Comparison of ENCODE assay signal across 16 cellular contexts in genomic region chr10:43471929-43472720, GRCh38. TPM values are rescaled to one million over a fixed set of nuclear protein-coding genes. Genes with fewer than 3 reads are reported as not detected.
DNase-seq lines count a peak whose midpoint lies in the region; ATAC-seq and TF ChIP-seq lines count a peak whose summit lies in the region.
"Had no signal": no experiment of that assay in that cellular context is flagged by ENCODE, and none has a peak within 500 bp of the region (broad histone marks: within the 10 kb centered on the region; RNA-seq: fewer than 3 reads in every experiment).

No MANE protein-coding gene starts in this region.

- H3K4me1 ChIP-seq in SK-N-SH (ENCODE audit: control insufficient read depth in 1 of 2, insufficient read depth in 2 of 2, low read depth in 1 of 2, low read length in 1 of 2) (no peaks in the 10 kb centered on the region), PC-3 (ENCODE audit: insufficient read depth, low read length) (no peaks in the 10 kb centered on the region)
- H3K4me1 ChIP-seq: BLaER1 treated with 17β-estradiol and CSF1 and Interleukin-3, amounts not matched to agents 10 nM and 100 nM had no signal

- 42% methylated on average over 3 of the region's 3 CpGs for WGBS in SK-N-SH (ENCODE audit: low lambda C conversion rate)

- no peaks in the 10 kb centered on the region for H3K79me2 ChIP-seq in SK-N-SH (ENCODE audit: insufficient read depth)
- no peaks in the 10 kb centered on the region for H3K79me2 ChIP-seq in PC-3 (ENCODE audit: low read length)

- CTCF ChIA-PET in SK-N-SH (lab: Yijun Ruan, JAX), result interaction anchor here (1.7 kb wide), 1 partner anchor 11 kb away, joined by 5 read pairs; no protein-coding TSS in a partner anchor
- CTCF ChIA-PET in PC-3 (lab: Charles Lee), result no interaction called here

- intact Hi-C loops in PC-3 (cut with micrococcal nuclease), result no loop called here

- H3K4me3 ChIP-seq in SK-N-SH (ENCODE audit: low read depth in 2 of 2, low read length in 1 of 2), result no peak overlapping the region
- H3K4me3 ChIP-seq in PC-3 (ENCODE audit: low read length), result no peak overlapping the region
- H3K4me3 ChIP-seq: BLaER1 treated with 17β-estradiol and CSF1 and Interleukin-3, amounts not matched to agents 10 nM and 100 nM; GM23338 had no signal

- ATAC-seq in central memory CD8-positive, alpha-beta T cell (replicated peaks; ENCODE audit: extremely low read depth, poor library complexity, severe bottlenecking), result no peak
- ATAC-seq in PC-3, result no peak
- ATAC-seq: CD8-positive, alpha-beta T cell; GM23338 had no signal

- no peak for TF ChIP-seq EP300 in SK-N-SH (IDR thresholded peaks at IDR 0.05; ENCODE audit: borderline replicate concordance in 1 of 2, low read depth in 1 of 2, low read length in 1 of 2)

- H4K20me1 ChIP-seq in SK-N-SH (ENCODE audit: insufficient read depth), result no peaks in the 10 kb centered on the region
- H4K20me1 ChIP-seq in PC-3 (ENCODE audit: low read length), result no peaks in the 10 kb centered on the region
- H4K20me1 ChIP-seq: BLaER1 treated with 17β-estradiol and CSF1 and Interleukin-3, amounts not matched to agents 10 nM and 100 nM had no signal

- H3K36me3 ChIP-seq in SK-N-SH (replicated peaks in 1 of 2; ENCODE audit: control insufficient read depth in 1 of 2, insufficient read depth in 2 of 2, low read length in 1 of 2) (no peaks in the 10 kb centered on the region), PC-3 (ENCODE audit: low read depth, low read length) (no peaks in the 10 kb centered on the region)
- H3K36me3 ChIP-seq: BLaER1 treated with 17β-estradiol and CSF1 and Interleukin-3, amounts not matched to agents 10 nM and 100 nM had no signal

- H3K27me3 Mint-ChIP-seq in central memory CD8-positive, alpha-beta T cell, result no peaks in the 10 kb centered on the region
- no peaks in the 10 kb centered on the region for H3K27me3 Mint-ChIP-seq in neural crest cell (ENCODE audit: low read depth)
- H3K27me3 Mint-ChIP-seq: B cell had no signal

- BruUV-seq in PC-3 (replicated peaks; lab: Mats Ljungman, UMichigan), result no TSS peak

- no peak overlapping the region for H2AFZ ChIP-seq in SK-N-SH (ENCODE audit: low read depth)
- H2AFZ ChIP-seq in PC-3 (ENCODE audit: low read length), result no peak overlapping the region
- H2AFZ ChIP-seq: GM23338 had no signal

- no peaks in the 10 kb centered on the region for H3F3A ChIP-seq in SK-N-SH (replicated peaks; ENCODE audit: insufficient read depth)
- H3F3A ChIP-seq in PC-3 (ENCODE audit: low read length, unreplicated experiment), result no peaks in the 10 kb centered on the region

- TF ChIP-seq RAD21 in SK-N-SH (IDR thresholded peaks at IDR 0.05; ENCODE audit: low read length), result no peak

- H3K9me3 ChIP-seq in SK-N-SH, result no peaks in the 10 kb centered on the region
- H3K9me3 ChIP-seq in PC-3 (ENCODE audit: low read length), result no peaks in the 10 kb centered on the region

- TF ChIP-seq CTCF in neural crest cell (conservative IDR thresholded peaks at IDR 0.05) (no peak), SK-N-SH (IDR thresholded peaks at IDR 0.05) (no peak), PC-3 (conservative IDR thresholded peaks at IDR 0.05; ENCODE audit: low read depth, low read length) (no peak)

- POLR2A ChIA-PET in SK-N-SH (lab: Yijun Ruan, JAX) (no interaction called here), PC-3 (lab: Charles Lee; ENCODE audit: unreplicated experiment) (no interaction called here)

- peak overlapping the region; percentile 45 for H3K27ac Mint-ChIP-seq in central memory CD8-positive, alpha-beta T cell (ENCODE audit: low read depth)
- peak overlapping the region; percentile 31 for H3K27ac Mint-ChIP-seq in neural crest cell (ENCODE audit: unreplicated experiment)
- H3K27ac Mint-ChIP-seq: B cell; CD8-positive, alpha-beta T cell; GM23338 had no signal

- H3K4me2 ChIP-seq in SK-N-SH (no peak overlapping the region), PC-3 (ENCODE audit: low read length) (no peak overlapping the region)
- H3K4me2 ChIP-seq: BLaER1 treated with 17β-estradiol and CSF1 and Interleukin-3, amounts not matched to agents 10 nM and 100 nM; GM23338 had no signal

- no peaks in the 10 kb centered on the region for H3K9me2 ChIP-seq in SK-N-SH
- H3K9me2 ChIP-seq in PC-3 (replicated peaks; ENCODE audit: low read length), result no peaks in the 10 kb centered on the region

- no peak overlapping the region for H3K4me3 Mint-ChIP-seq in central memory CD8-positive, alpha-beta T cell
- H3K4me3 Mint-ChIP-seq in neural crest cell, result no peak overlapping the region
- H3K4me3 Mint-ChIP-seq: B cell; CD8-positive, alpha-beta T cell; GM23338 had no signal

- H3K27me3 ChIP-seq in SK-N-SH (ENCODE audit: insufficient read depth), result no peaks in the 10 kb centered on the region
- H3K27me3 ChIP-seq in PC-3 (ENCODE audit: low read length), result no peaks in the 10 kb centered on the region
- H3K27me3 ChIP-seq: BLaER1 treated with 17β-estradiol and CSF1 and Interleukin-3, amounts not matched to agents 10 nM and 100 nM had no signal

- peak; percentile 11 for DNase-seq in NCI-H82 (lab: John Stamatoyannopoulos, UW)
- DNase-seq in NCI-H82 treated with DMSO at 0.1 percent for 48 hours (lab: John Stamatoyannopoulos, UW; ENCODE audit: unreplicated experiment), result no peak
- DNase-seq in central memory CD8-positive, alpha-beta T cell (ENCODE audit: low spot score in 2 of 2), result no peak
- no peak for DNase-seq in neural crest cell (ENCODE audit: low read depth, low spot score)
- DNase-seq in SK-N-SH, result no peak
- DNase-seq in activated CD4-positive, alpha-beta T cell treated with anti-CD3 and anti-CD28 coated beads, Interleukin-2, amount 50 U/mL, for 4 hours, result no peak
- DNase-seq in PC-3, result no peak
- DNase-seq: 8988T; Calu3; CD8-positive, alpha-beta T cell; DMS79 treated with DMSO at 0.1 percent for 48 hours; GF-D8; HCEC 1CT had no signal

- no peak overlapping the region for H3K27ac ChIP-seq in SK-N-SH (ENCODE audit: low read depth in 2 of 2, low read length in 1 of 2)
- H3K27ac ChIP-seq in PC-3 (ENCODE audit: low read length), result no peak overlapping the region
- H3K27ac ChIP-seq: BLaER1 treated with 17β-estradiol and CSF1 and Interleukin-3, amounts not matched to agents 10 nM and 100 nM had no signal

- H3K9ac ChIP-seq in SK-N-SH, result no peak overlapping the region
- no peak overlapping the region for H3K9ac ChIP-seq in PC-3 (ENCODE audit: low read length)
- H3K9ac ChIP-seq: BLaER1 treated with 17β-estradiol and CSF1 and Interleukin-3, amounts not matched to agents 10 nM and 100 nM had no signal

- H3K36me3 Mint-ChIP-seq in central memory CD8-positive, alpha-beta T cell (ENCODE audit: insufficient read depth), result no peaks in the 10 kb centered on the region
- H3K36me3 Mint-ChIP-seq in neural crest cell (ENCODE audit: low read depth), result no peaks in the 10 kb centered on the region

- no peaks in the 10 kb centered on the region for H3K9me3 Mint-ChIP-seq in central memory CD8-positive, alpha-beta T cell
- no peaks in the 10 kb centered on the region for H3K9me3 Mint-ChIP-seq in neural crest cell
- H3K9me3 Mint-ChIP-seq: CD8-positive, alpha-beta T cell had no signal

- no peaks in the 10 kb centered on the region for H3K4me1 Mint-ChIP-seq in central memory CD8-positive, alpha-beta T cell
- H3K4me1 Mint-ChIP-seq in neural crest cell, result no peaks in the 10 kb centered on the region
- H3K4me1 Mint-ChIP-seq: B cell, GM23338 had no signal

TF ChIP-seq in SK-N-SH, 30 proteins besides CTCF, POLR2A, EP300 and RAD21 (continues in another document):
- TF ChIP-seq TEAD4 (IDR thresholded peaks at IDR 0.05; ENCODE audit: borderline replicate concordance, insufficient read depth) (no peak), NRF1 (IDR thresholded peaks at IDR 0.05; ENCODE audit: low read depth, low read length) (no peak), POLR2AphosphoS5 (IDR thresholded peaks at IDR 0.05; ENCODE audit: low read depth, low read length) (no peak), GATA2 (CRISPR knock-in tag; IDR thresholded peaks at IDR 0.05) (no peak), NFIC (IDR thresholded peaks at IDR 0.05; ENCODE audit: borderline replicate concordance) (no peak)
- TF ChIP-seq, protein P1, sequence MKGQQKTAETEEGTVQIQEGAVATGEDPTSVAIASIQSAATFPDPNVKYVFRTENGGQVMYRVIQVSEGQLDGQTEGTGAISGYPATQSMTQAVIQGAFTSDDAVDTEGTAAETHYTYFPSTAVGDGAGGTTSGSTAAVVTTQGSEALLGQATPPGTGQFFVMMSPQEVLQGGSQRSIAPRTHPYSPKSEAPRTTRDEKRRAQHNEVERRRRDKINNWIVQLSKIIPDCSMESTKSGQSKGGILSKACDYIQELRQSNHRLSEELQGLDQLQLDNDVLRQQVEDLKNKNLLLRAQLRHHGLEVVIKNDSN (IDR thresholded peaks at IDR 0.05; ENCODE audit: borderline replicate concordance, low read depth), result no peak
- TF ChIP-seq, protein P2, sequence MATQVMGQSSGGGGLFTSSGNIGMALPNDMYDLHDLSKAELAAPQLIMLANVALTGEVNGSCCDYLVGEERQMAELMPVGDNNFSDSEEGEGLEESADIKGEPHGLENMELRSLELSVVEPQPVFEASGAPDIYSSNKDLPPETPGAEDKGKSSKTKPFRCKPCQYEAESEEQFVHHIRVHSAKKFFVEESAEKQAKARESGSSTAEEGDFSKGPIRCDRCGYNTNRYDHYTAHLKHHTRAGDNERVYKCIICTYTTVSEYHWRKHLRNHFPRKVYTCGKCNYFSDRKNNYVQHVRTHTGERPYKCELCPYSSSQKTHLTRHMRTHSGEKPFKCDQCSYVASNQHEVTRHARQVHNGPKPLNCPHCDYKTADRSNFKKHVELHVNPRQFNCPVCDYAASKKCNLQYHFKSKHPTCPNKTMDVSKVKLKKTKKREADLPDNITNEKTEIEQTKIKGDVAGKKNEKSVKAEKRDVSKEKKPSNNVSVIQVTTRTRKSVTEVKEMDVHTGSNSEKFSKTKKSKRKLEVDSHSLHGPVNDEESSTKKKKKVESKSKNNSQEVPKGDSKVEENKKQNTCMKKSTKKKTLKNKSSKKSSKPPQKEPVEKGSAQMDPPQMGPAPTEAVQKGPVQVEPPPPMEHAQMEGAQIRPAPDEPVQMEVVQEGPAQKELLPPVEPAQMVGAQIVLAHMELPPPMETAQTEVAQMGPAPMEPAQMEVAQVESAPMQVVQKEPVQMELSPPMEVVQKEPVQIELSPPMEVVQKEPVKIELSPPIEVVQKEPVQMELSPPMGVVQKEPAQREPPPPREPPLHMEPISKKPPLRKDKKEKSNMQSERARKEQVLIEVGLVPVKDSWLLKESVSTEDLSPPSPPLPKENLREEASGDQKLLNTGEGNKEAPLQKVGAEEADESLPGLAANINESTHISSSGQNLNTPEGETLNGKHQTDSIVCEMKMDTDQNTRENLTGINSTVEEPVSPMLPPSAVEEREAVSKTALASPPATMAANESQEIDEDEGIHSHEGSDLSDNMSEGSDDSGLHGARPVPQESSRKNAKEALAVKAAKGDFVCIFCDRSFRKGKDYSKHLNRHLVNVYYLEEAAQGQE (IDR thresholded peaks at IDR 0.05; ENCODE audit: low read depth, low read length), result no peak
- TF ChIP-seq, protein P3, sequence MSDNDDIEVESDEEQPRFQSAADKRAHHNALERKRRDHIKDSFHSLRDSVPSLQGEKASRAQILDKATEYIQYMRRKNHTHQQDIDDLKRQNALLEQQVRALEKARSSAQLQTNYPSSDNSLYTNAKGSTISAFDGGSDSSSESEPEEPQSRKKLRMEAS (IDR thresholded peaks at IDR 0.05; ENCODE audit: low read depth), result no peak

RNA-seq across cellular contexts. Expression of gene ZNF487, which starts 35.2 kb away (rescaled TPM):
- total RNA-seq in neural crest cell (3.8 and 4.3 TPM in 2 replicates), PC-3 (2014; rRNA removed) (7.0 and 9.4 TPM in 2 replicates)
- polyA plus RNA-seq in SK-N-SH (2012; rRNA removed), result 2.7 and 5.7 TPM in 2 replicates
- 4.2 and 4.3 TPM in 2 replicates for polyA plus RNA-seq in SK-N-SH (2012; cell fraction: cytosol; rRNA removed)
- polyA plus RNA-seq in SK-N-SH (2012; cell fraction: nucleus; rRNA removed), result 5.0 and 6.6 TPM in 2 replicates
